Comparison of ENCODE assay signal across 25 cellular contexts in the genomic region with DNA sequence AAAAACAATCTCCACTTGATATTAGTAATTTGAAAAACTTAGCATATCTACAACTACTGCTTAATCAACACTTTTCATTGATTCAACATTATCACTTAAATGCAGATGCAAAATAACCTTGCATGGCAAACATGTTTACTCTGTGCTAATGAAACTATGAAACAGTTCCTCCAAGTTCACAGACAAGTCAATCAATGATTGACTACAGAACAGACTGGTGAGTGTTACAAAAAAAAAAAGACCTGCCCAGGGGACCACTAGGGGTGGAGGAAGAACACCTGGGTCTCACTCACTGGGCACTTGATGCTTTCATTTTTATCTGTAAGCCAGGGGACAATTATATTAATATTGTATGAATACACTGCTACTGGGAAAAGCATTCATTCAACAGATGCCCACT. TPM values are rescaled to one million over a fixed set of nuclear protein-coding genes. Genes with fewer than 3 reads are reported as not detected.
DNase-seq lines count a peak whose midpoint lies in the region; ATAC-seq, FAIRE-seq and TF ChIP-seq lines count a peak whose summit lies in the region.
"Had no signal": no experiment of that assay in that cellular context is flagged by ENCODE, and none has a peak within 500 bp of the region (broad histone marks: within the 10 kb centered on the region; RNA-seq: fewer than 3 reads in every experiment).

No MANE protein-coding gene starts in this region.

- intact Hi-C loops in Calu3 (cut with micrococcal nuclease; ENCODE audit: unreplicated experiment), result no loop called here
- intact Hi-C loops in HepG2 (cut with micrococcal nuclease; ENCODE audit: unreplicated experiment), result loop anchor here (2.0 to 10.0 kb wide), 2 partner anchors 18 to 262 kb away; partner anchors contain the start of gene CAPN7

- peaks cover 23% of the 10 kb centered on the region for H3K79me2 ChIP-seq in HepG2 (ENCODE audit: insufficient read depth, low read length)

- H3K4me1 ChIP-seq in HepG2 (ENCODE audit: insufficient read depth, low read length) (peaks cover 49% of the 10 kb centered on the region), tibial nerve (peaks cover 0 to 61% (median 33%) of the 10 kb centered on the region in 4 donors)

- BruUV-seq in Calu3 (replicated peaks; lab: Mats Ljungman, UMichigan), result no TSS peak
- BruUV-seq in HepG2 (replicated peaks; lab: Mats Ljungman, UMichigan), result no TSS peak

- peak overlapping the region; percentile 3; the same call in 1 of the 2 replicates for H3K4me2 ChIP-seq in HepG2 (ENCODE audit: low read depth, low read length)
- H3K4me2 ChIP-seq: A549, BLaER1 had no signal

- H3K27ac ChIP-seq in HepG2 (ENCODE audit: extremely low read length, insufficient read depth, low read length), result no peak overlapping the region
- no peak overlapping the region for H3K27ac ChIP-seq in tibial nerve
- H3K27ac ChIP-seq: A549, BLaER1, ovary, RWPE1 had no signal

- peak; percentile 28 for FAIRE-seq in HepG2 (lab: Jason Lieb, UNC)
- FAIRE-seq: A549, G401.6 had no signal

- in situ Hi-C loops in HepG2 (cut with HindIII; ENCODE audit: extremely low pct_ligation_motif_present, low pct_unique_long_range_greater_than_20kb), result no loop called here

- no peak for TF ChIP-seq EP300 in HepG2 (IDR thresholded peaks at IDR 0.05; ENCODE audit: low read depth in 2 of 2, low read length in 2 of 2)
- TF ChIP-seq EP300 in HepG2 (CRISPR knock-in tag; IDR thresholded peaks at IDR 0.05; ENCODE audit: borderline replicate concordance), result no peak
- no peak for TF ChIP-seq EP300 in tibial nerve (IDR thresholded peaks at IDR 0.05)

- H3K4me1 Mint-ChIP-seq in Calu3 (ENCODE audit: low read depth, unreplicated experiment), result peaks cover 35% of the 10 kb centered on the region
- peaks cover 16% of the 10 kb centered on the region for H3K4me1 Mint-ChIP-seq in stimulated activated naive CD8-positive, alpha-beta T cell treated with anti-CD3 and anti-CD28 coated beads, Interleukin-15, amount 100 ng/mL, for 72 hours

- H3K36me3 ChIP-seq in HepG2 (replicated peaks in 1 of 2; ENCODE audit: control insufficient read depth in 1 of 2, insufficient read depth in 2 of 2, low read length in 2 of 2), result peaks cover 4 to 12% of the 10 kb centered on the region in 2 experiments; a peak in 4 of 5 replicates
- H3K36me3 ChIP-seq in tibial nerve, result peaks cover 0 to 35% (median 6%) of the 10 kb centered on the region in 3 donors
- H3K36me3 ChIP-seq: ovary had no signal

- TF ChIP-seq RAD21 in HepG2 (CRISPR knock-in tag; IDR thresholded peaks at IDR 0.05), result no peak

- H3K36me3 Mint-ChIP-seq in Calu3 (ENCODE audit: insufficient read depth, unreplicated experiment), result peaks cover 30% of the 10 kb centered on the region
- H3K36me3 Mint-ChIP-seq: naive B cell had no signal

- CTCF ChIA-PET in Calu3 (lab: Charles Lee) (no interaction called here), HepG2 (lab: Yijun Ruan, JAX; ENCODE audit: low intra/inter-chr PET ratio, low total read pairs) (no interaction called here)

- H3K9me3 Mint-ChIP-seq in Calu3 (ENCODE audit: low read depth, unreplicated experiment), result no peaks in the 10 kb centered on the region
- H3K9me3 Mint-ChIP-seq in stimulated activated naive CD8-positive, alpha-beta T cell treated with anti-CD3 and anti-CD28 coated beads, Interleukin-15, amount 100 ng/mL, for 72 hours, result no peaks in the 10 kb centered on the region
- H3K9me3 Mint-ChIP-seq: activated naive CD8-positive, alpha-beta T cell treated with anti-CD3 and anti-CD28 coated beads, Interleukin-2, amount 50 U/mL, for 24 hours; memory B cell; naive B cell had no signal

- TF ChIP-seq CTCF in Calu3 (IDR thresholded peaks at IDR 0.05; ENCODE audit: unreplicated experiment) (no peak), HepG2 (CRISPR knock-in tag; IDR thresholded peaks at IDR 0.05) (no peak), tibial nerve (IDR thresholded peaks at IDR 0.05) (no peak)

- H2AFZ ChIP-seq in HepG2 (ENCODE audit: low read length), result no peak overlapping the region

- ATAC-seq in GM21423 (IDR thresholded peaks at IDR 0.05; ENCODE audit: unreplicated experiment) (peak; percentile 23), HepG2 (peak; percentile 29; the same call in 2 of the 3 replicates), GM19395 (IDR thresholded peaks at IDR 0.05; ENCODE audit: unreplicated experiment) (no peak)
- no peak for ATAC-seq in stimulated activated naive CD8-positive, alpha-beta T cell treated with anti-CD3 and anti-CD28 coated beads, Interleukin-15, amount 100 ng/mL, for 72 hours
- ATAC-seq: A549; activated naive CD8-positive, alpha-beta T cell treated with anti-CD3 and anti-CD28 coated beads, Interleukin-2, amount 50 U/mL, for 24 hours; SK-N-SH treated with all-trans-retinoic acid at 6 μM for 48 hours had no signal

- POLR2A ChIA-PET in HepG2 (lab: Yijun Ruan, JAX), result no interaction called here

- H3K9ac ChIP-seq in HepG2 (ENCODE audit: insufficient read depth, low read depth, low read length), result no peak overlapping the region
- H3K9ac ChIP-seq: BLaER1 had no signal

- H3K4me3 Mint-ChIP-seq in Calu3 (ENCODE audit: low read depth, unreplicated experiment), result peak overlapping the region; percentile 60
- H3K4me3 Mint-ChIP-seq in stimulated activated naive CD8-positive, alpha-beta T cell treated with anti-CD3 and anti-CD28 coated beads, Interleukin-15, amount 100 ng/mL, for 72 hours, result no peak overlapping the region
- H3K4me3 Mint-ChIP-seq: activated naive CD8-positive, alpha-beta T cell treated with anti-CD3 and anti-CD28 coated beads, Interleukin-2, amount 50 U/mL, for 24 hours; memory B cell had no signal

- no peak for TF ChIP-seq POLR2A in HepG2 (IDR thresholded peaks at IDR 0.05; ENCODE audit: insufficient read depth in 1 of 2, low read depth in 2 of 2, low read length in 2 of 2)
- no peak for TF ChIP-seq POLR2A in tibial nerve (IDR thresholded peaks at IDR 0.05)

- H3K9me3 ChIP-seq in HepG2 (ENCODE audit: low read length) (no peaks in the 10 kb centered on the region), tibial nerve (no peaks in the 10 kb centered on the region)
- H3K9me3 ChIP-seq: A549, BLaER1, ovary, stomach had no signal

- no peak overlapping the region for H3K4me3 ChIP-seq in HepG2 (replicated peaks in 1 of 3; ENCODE audit: insufficient read depth in 1 of 3, low read depth in 2 of 3, low read length in 3 of 3)
- H3K4me3 ChIP-seq in tibial nerve, result no peak overlapping the region
- H3K4me3 ChIP-seq: A549, BLaER1, ovary, stomach had no signal

- peak overlapping the region; percentile 71 for H3K27ac Mint-ChIP-seq in Calu3 (ENCODE audit: unreplicated experiment)
- peak overlapping the region in 1 of 2 donors; percentile 20 for H3K27ac Mint-ChIP-seq in stimulated activated naive CD8-positive, alpha-beta T cell treated with anti-CD3 and anti-CD28 coated beads, Interleukin-15, amount 100 ng/mL, for 72 hours
- H3K27ac Mint-ChIP-seq: activated naive CD8-positive, alpha-beta T cell treated with anti-CD3 and anti-CD28 coated beads, Interleukin-2, amount 50 U/mL, for 24 hours; memory B cell had no signal

- H3K27me3 ChIP-seq in HepG2 (ENCODE audit: control insufficient read depth in 1 of 2, insufficient read depth in 2 of 2, low read length in 2 of 2) (no peaks in the 10 kb centered on the region), tibial nerve (no peaks in the 10 kb centered on the region)
- H3K27me3 ChIP-seq: BLaER1, ovary, stomach had no signal

- peak; percentile 33 for DNase-seq in Calu3
- DNase-seq in NCI-H69 (lab: John Stamatoyannopoulos, UW), result peak; percentile 1
- DNase-seq in HepG2 (ENCODE audit: low spot score), result peak; percentile 61
- DNase-seq in NOMO-1 (lab: John Stamatoyannopoulos, UW; ENCODE audit: unreplicated experiment in 2 of 2), result no peak
- no peak for DNase-seq in tibial nerve (ENCODE audit: low spot score in 2 of 2)
- no peak for DNase-seq in stimulated activated naive CD8-positive, alpha-beta T cell treated with anti-CD3 and anti-CD28 coated beads, Interleukin-15, amount 100 ng/mL, for 72 hours
- DNase-seq: activated CD4-positive, alpha-beta T cell treated with anti-CD3 and anti-CD28 coated beads for 1 hour; activated naive CD8-positive, alpha-beta T cell treated with anti-CD3 and anti-CD28 coated beads, Interleukin-2, amount 50 U/mL, for 24 hours; HCEC 1CT; Karpas-422; naive B cell; NCI-H1092; NCI-H2081; NCI-H524 treated with DMSO at 0.1 percent for 48 hours; ovary; stomach; T-helper 9 cell had no signal

- H4K20me1 ChIP-seq in HepG2 (ENCODE audit: insufficient read depth, low read length), result no peaks in the 10 kb centered on the region; the same call in 1 of the 2 replicates

- H3K27me3 Mint-ChIP-seq in Calu3 (ENCODE audit: unreplicated experiment), result no peaks in the 10 kb centered on the region
- no peaks in the 10 kb centered on the region for H3K27me3 Mint-ChIP-seq in stimulated activated naive CD8-positive, alpha-beta T cell treated with anti-CD3 and anti-CD28 coated beads, Interleukin-15, amount 100 ng/mL, for 72 hours
- H3K27me3 Mint-ChIP-seq: activated naive CD8-positive, alpha-beta T cell treated with anti-CD3 and anti-CD28 coated beads, Interleukin-2, amount 50 U/mL, for 24 hours; memory B cell; naive B cell had no signal

TF ChIP-seq in HepG2, 621 proteins besides CTCF, POLR2A, EP300 and RAD21 (continues in another document):
- TF ChIP-seq RARA (CRISPR knock-in tag; IDR thresholded peaks at IDR 0.05), result peak; percentile 86
- TF ChIP-seq GFI1 (CRISPR knock-in tag; IDR thresholded peaks at IDR 0.05; ENCODE audit: borderline replicate concordance), result no peak

RNA-seq across cellular contexts. Expression of gene NR2C2, which starts 4.3 kb away (rescaled TPM):
- total RNA-seq in Calu3 (2022) (33.5 and 41.5 TPM in 2 replicates), HepG2 (2016; rRNA removed; fragmentation: Illumina TruSeq; extraction: Trizol) (7.8 and 12.0 TPM in 2 replicates), tibial nerve (10 to 100 TPM; 34.5 to 54.3 (median 44.4) TPM)
- 4.0 TPM in 2 replicates for total RNA-seq in HepG2 (2016; cell fraction: cytosol; rRNA removed; fragmentation: Illumina TruSeq; extraction: Trizol; ENCODE audit: low read depth)
- total RNA-seq in HepG2 (2016; cell fraction: insoluble cytoplasmic fraction; rRNA removed; fragmentation: Illumina TruSeq; extraction: Trizol), result 8.6 and 9.6 TPM in 2 replicates
- total RNA-seq in HepG2 (2016; cell fraction: membrane; rRNA removed; fragmentation: Illumina TruSeq; extraction: Trizol), result 5.8 and 7.0 TPM in 2 replicates
- total RNA-seq in HepG2 (2016; cell fraction: nucleus; rRNA removed; fragmentation: Illumina TruSeq; extraction: Trizol), result 17.6 and 20.8 TPM in 2 replicates
- 11.8 and 14.3 TPM in 2 replicates for polyA plus RNA-seq in HepG2 (2011; rRNA removed)
- polyA plus RNA-seq in HepG2 (2011; cell fraction: cytosol; rRNA removed), result 3.7 and 4.7 TPM in 2 replicates
- polyA plus RNA-seq in HepG2 (2011; cell fraction: nucleus; rRNA removed), result 51.2 and 54.4 TPM in 2 replicates
- polyA plus RNA-seq in HepG2 (2012), result 18.1 and 20.7 TPM in 2 replicates
- polyA plus RNA-seq in HepG2 (2016; cell fraction: cytosol; fragmentation: Illumina TruSeq; extraction: Trizol; ENCODE audit: low read depth), result 0.92 and 1.2 TPM in 2 replicates
- polyA plus RNA-seq in HepG2 (2016; cell fraction: insoluble cytoplasmic fraction; fragmentation: Illumina TruSeq; extraction: Trizol; ENCODE audit: low read depth), result 6.2 and 7.4 TPM in 2 replicates
- 1.4 and 2.0 TPM in 2 replicates for polyA plus RNA-seq in HepG2 (2016; cell fraction: membrane; fragmentation: Illumina TruSeq; extraction: Trizol; ENCODE audit: low read depth)
- polyA plus RNA-seq in HepG2 (2016; cell fraction: nucleus; fragmentation: Illumina TruSeq; extraction: Trizol; ENCODE audit: insufficient read depth, low read depth), result 20.7 and 24.9 TPM in 2 replicates
- polyA minus RNA-seq in HepG2 (2011; rRNA and poly(A)+ RNA removed; ENCODE audit: low replicate concordance), result 24.4 and 39.8 TPM in 2 replicates
- polyA minus RNA-seq in HepG2 (2011; cell fraction: cytosol; rRNA and poly(A)+ RNA removed), result 11.5 and 11.7 TPM in 2 replicates
- polyA minus RNA-seq in HepG2 (2011; cell fraction: nucleus; rRNA and poly(A)+ RNA removed), result 49.7 and 51.8 TPM in 2 replicates

Comparison
In these comparisons a context has a peak if more than half of its experiments do, and no peak if none do; other contexts are left out.
1. DNase-seq: peak in Calu3 (single experiment), NCI-H69 (single experiment) and HepG2 (single experiment); none in NOMO-1 (0 of 2), tibial nerve (0 of 2) and stimulated activated naive CD8-positive, alpha-beta T cell treated with anti-CD3 and anti-CD28 coated beads, Interleukin-15, amount 100 ng/mL, for 72 hours (0 of 2).
2. ATAC-seq: peak in GM21423 (single experiment) and HepG2 (single experiment); none in stimulated activated naive CD8-positive, alpha-beta T cell treated with anti-CD3 and anti-CD28 coated beads, Interleukin-15, amount 100 ng/mL, for 72 hours (single experiment) and GM19395 (single experiment).